In the genomic region with DNA sequence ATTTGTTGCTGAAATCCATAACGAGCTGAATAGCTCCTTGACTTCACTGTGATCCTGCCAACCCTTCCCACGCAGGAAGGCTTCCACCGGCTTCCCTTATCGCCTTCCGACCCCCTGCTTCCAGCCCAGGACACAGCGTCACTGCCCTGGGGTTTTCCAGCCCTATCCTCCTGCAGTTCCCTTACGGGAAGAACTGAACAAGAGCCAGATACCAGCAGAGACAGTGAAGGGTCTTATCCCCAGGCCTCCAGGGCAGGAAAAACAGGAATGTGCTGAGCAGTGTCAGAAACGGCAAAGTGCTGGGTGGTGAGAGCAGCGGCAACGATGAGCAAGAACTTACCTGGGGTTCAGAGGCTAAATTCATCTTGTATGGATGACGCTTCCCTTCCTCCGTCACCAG, we compare ENCODE assay signal across 10 cellular contexts. TPM values are rescaled to one million over a fixed set of nuclear protein-coding genes. Genes with fewer than 3 reads are reported as not detected.
DNase-seq lines count a peak whose midpoint lies in the region; ATAC-seq, FAIRE-seq and TF ChIP-seq lines count a peak whose summit lies in the region.
"Had no signal": no experiment of that assay in that cellular context is flagged by ENCODE, and none has a peak within 500 bp of the region (broad histone marks: within the 10 kb centered on the region; RNA-seq: fewer than 3 reads in every experiment).

No MANE protein-coding gene starts in this region.

- no peak overlapping the region for H2BK5ac ChIP-seq in mesenchymal stem cell (ENCODE audit: low read depth, low read length, poor library complexity, severe bottlenecking)

- H3K79me1 ChIP-seq in mesenchymal stem cell (replicated peaks; ENCODE audit: low read length, poor library complexity, severe bottlenecking), result peaks cover 13% of the 10 kb centered on the region

- no peak for ATAC-seq in HG02973 (IDR thresholded peaks at IDR 0.05; ENCODE audit: unreplicated experiment)

- H3K4me1 ChIP-seq in Peyer's patch, result peaks cover 0 to 57% (median 6%) of the 10 kb centered on the region in 4 donors
- H3K4me1 ChIP-seq in mesenchymal stem cell (ENCODE audit: control insufficient read depth, insufficient read depth, low read depth, low read length), result peaks cover 18% of the 10 kb centered on the region
- peaks cover 36% of the 10 kb centered on the region for H3K4me1 ChIP-seq in suprapubic skin
- H3K4me1 ChIP-seq: testis had no signal

- peak overlapping the region; percentile 49 for H3K9ac ChIP-seq in mesenchymal stem cell (ENCODE audit: low read length)

- H3K36me3 ChIP-seq in Peyer's patch, result peaks cover 0 to 58% (median 0%) of the 10 kb centered on the region in 3 donors
- peaks cover 0 to 17% of the 10 kb centered on the region in 2 experiments for H3K36me3 ChIP-seq in mesenchymal stem cell (ENCODE audit: control insufficient read depth in 1 of 2, insufficient read depth in 2 of 2, low read depth in 1 of 2, low read length in 2 of 2)
- H3K36me3 ChIP-seq in suprapubic skin, result peaks cover 17% of the 10 kb centered on the region

- no peak overlapping the region for H2BK15ac ChIP-seq in mesenchymal stem cell (ENCODE audit: low read depth, poor library complexity, severe bottlenecking)

- H3K14ac ChIP-seq in mesenchymal stem cell (ENCODE audit: low read length in 2 of 2), result no peak overlapping the region

- TF ChIP-seq POLR2A in Peyer's patch (IDR thresholded peaks at IDR 0.05) (no peak), suprapubic skin (IDR thresholded peaks at IDR 0.05) (no peak)

- no peaks in the 10 kb centered on the region for H3K9me3 ChIP-seq in Peyer's patch
- no peaks in the 10 kb centered on the region for H3K9me3 ChIP-seq in mesenchymal stem cell (ENCODE audit: control insufficient read depth, low read length)
- no peaks in the 10 kb centered on the region for H3K9me3 ChIP-seq in suprapubic skin
- H3K9me3 ChIP-seq: testis had no signal

- TF ChIP-seq CTCF in Peyer's patch (IDR thresholded peaks at IDR 0.05) (no peak), suprapubic skin (IDR thresholded peaks at IDR 0.05) (no peak)

- H3K27me3 ChIP-seq in Peyer's patch, result no peaks in the 10 kb centered on the region
- no peaks in the 10 kb centered on the region for H3K27me3 ChIP-seq in mesenchymal stem cell (ENCODE audit: control insufficient read depth in 1 of 2, insufficient read depth in 1 of 2, low read length in 2 of 2)
- no peaks in the 10 kb centered on the region for H3K27me3 ChIP-seq in suprapubic skin
- H3K27me3 ChIP-seq: testis had no signal

- no peak for DNase-seq in Peyer's patch
- DNase-seq in epithelial cell of prostate (ENCODE audit: low read depth, low spot score), result no peak
- DNase-seq in mesenchymal stem cell, result peak; percentile 93
- DNase-seq in suprapubic skin (ENCODE audit: low spot score in 2 of 2), result peak in 1 of 2 donors; percentile 70
- DNase-seq in OCI-M2 (lab: John Stamatoyannopoulos, UW; ENCODE audit: unreplicated experiment), result no peak
- no peak for DNase-seq in HTR-8/SVneo (ENCODE audit: insufficient read length, low spot score)
- no peak for DNase-seq in ureter (ENCODE audit: low spot score)
- DNase-seq: testis had no signal

- H2AK5ac ChIP-seq in mesenchymal stem cell (ENCODE audit: low read length, severe bottlenecking), result no peak overlapping the region

- no peak for FAIRE-seq in HTR-8/SVneo (lab: Jason Lieb, UNC)
- FAIRE-seq: islet of Langerhans had no signal

- H3K4ac ChIP-seq in mesenchymal stem cell (ENCODE audit: low read depth in 1 of 2, low read length in 2 of 2), result peak overlapping the region in 1 of 2 experiments; percentile 0

- peak overlapping the region; percentile 22 to 49 for H3K18ac ChIP-seq in mesenchymal stem cell (ENCODE audit: low read depth in 1 of 2, low read length in 2 of 2)

- H4K91ac ChIP-seq in mesenchymal stem cell (ENCODE audit: low read length), result peak overlapping the region; percentile 57

- no peak overlapping the region for H2AFZ ChIP-seq in mesenchymal stem cell (ENCODE audit: low read depth, low read length)

- WGBS in mesenchymal stem cell, result 33% methylated on average over 12 of the region's 12 CpGs
- WGBS in suprapubic skin, result 47% methylated on average over 12 of the region's 12 CpGs

- H3K4me3 ChIP-seq in Peyer's patch (no peak overlapping the region), mesenchymal stem cell (ENCODE audit: insufficient read depth in 1 of 2, low read depth in 1 of 2, low read length in 2 of 2) (no peak overlapping the region), suprapubic skin (no peak overlapping the region)
- H3K4me3 ChIP-seq: testis had no signal

- H4K8ac ChIP-seq in mesenchymal stem cell (ENCODE audit: low read length), result peak overlapping the region; percentile 92

- H3K4me2 ChIP-seq in mesenchymal stem cell (ENCODE audit: low read length, poor library complexity, severe bottlenecking), result no peak overlapping the region

- peak overlapping the region; percentile 6 to 7 for H2BK12ac ChIP-seq in mesenchymal stem cell (ENCODE audit: low read length in 2 of 2)

- no peak for TF ChIP-seq EP300 in suprapubic skin (IDR thresholded peaks at IDR 0.05)

- H2BK120ac ChIP-seq in mesenchymal stem cell (ENCODE audit: low read depth, low read length), result no peak overlapping the region

- H3K23ac ChIP-seq in mesenchymal stem cell (ENCODE audit: low read length in 2 of 2), result no peak overlapping the region

- peak overlapping the region; percentile 55 to 81 (median 64) for H3K27ac ChIP-seq in Peyer's patch
- H3K27ac ChIP-seq in epithelial cell of prostate, result peak overlapping the region; percentile 87
- H3K27ac ChIP-seq in mesenchymal stem cell (ENCODE audit: low read length, poor library complexity, severe bottlenecking), result peak overlapping the region; percentile 62
- H3K27ac ChIP-seq in suprapubic skin, result peak overlapping the region; percentile 71

RNA-seq across cellular contexts. Expression of a gene that starts 22.4 kb away (rescaled TPM):
- total RNA-seq in Peyer's patch, result 100 to 1,000 TPM; 180 to 351 (median 240) TPM
- 537 TPM for polyA plus RNA-seq in mesenchymal stem cell (2013, experiment 1 of 2)
- polyA plus RNA-seq in mesenchymal stem cell (2013, experiment 2 of 2), result 536 TPM
- 100 to 1,000 TPM in 1 of 4 donors, 10 to 100 TPM in 3; 71.4 to 112 (median 77.7) TPM for total RNA-seq in suprapubic skin
- 405 TPM for total RNA-seq in ureter
